In genomic region chr13:26050568-26051230, GRCh38 we compare ENCODE assay signal across 8 cellular contexts. TPM values are rescaled to one million over a fixed set of nuclear protein-coding genes. Genes with fewer than 3 reads are reported as not detected.
A peak's percentile ranks its signal among the peaks of the same experiment; 100 is the strongest.
DNase-seq lines count a peak whose midpoint lies in the region; ATAC-seq and TF ChIP-seq lines count a peak whose summit lies in the region.

No MANE protein-coding gene starts in this region.

- DNase-seq in DND-41 (no peak), NCI-H524 treated with DMSO at 0.1 percent for 48 hours (lab: John Stamatoyannopoulos, UW) (peak; percentile 51), cortex of kidney (lab: John Stamatoyannopoulos, UW) (no peak), dedifferentiated amniotic fluid mesenchymal stem cell (ENCODE audit: extremely low spot score) (no peak), GDM1 (lab: John Stamatoyannopoulos, UW) (no peak)

- H2AFZ ChIP-seq in DND-41 (ENCODE audit: low read depth, low read length): peak overlapping the region; percentile 13; the same call in 1 of the 2 replicates
- no peak overlapping the region for H2AFZ ChIP-seq in neuron (ENCODE audit: low read depth, low read length)

- H3K4me2 ChIP-seq in DND-41 (ENCODE audit: insufficient read depth, low read length): peak overlapping the region; percentile 90

- peaks cover 55% of the 10 kb centered on the region for H3K79me2 ChIP-seq in DND-41 (ENCODE audit: insufficient read depth, low read length)

- H3K4me1 ChIP-seq in DND-41 (ENCODE audit: insufficient read depth, low read length) (peaks cover 72% of the 10 kb centered on the region), ectodermal cell (ENCODE audit: control insufficient read depth, insufficient read depth, low read length) (no peaks in the 10 kb centered on the region), neuron (ENCODE audit: insufficient read depth, low read length) (peaks cover 7% of the 10 kb centered on the region)

- H3K27me3 ChIP-seq in DND-41 (ENCODE audit: insufficient read depth, low read length, poor library complexity) (no peaks in the 10 kb centered on the region), ectodermal cell (ENCODE audit: control insufficient read depth, insufficient read depth, low read length, poor library complexity, severe bottlenecking) (peaks cover 66% of the 10 kb centered on the region), neuron (ENCODE audit: insufficient read depth, low read length) (peaks cover 70% of the 10 kb centered on the region)

- H3K9me3 ChIP-seq in DND-41 (ENCODE audit: insufficient read depth, low read length, severe bottlenecking): no peaks in the 10 kb centered on the region
- H3K9me3 ChIP-seq in ectodermal cell (ENCODE audit: control insufficient read depth, low read length): no peaks in the 10 kb centered on the region
- no peaks in the 10 kb centered on the region for H3K9me3 ChIP-seq in neuron (ENCODE audit: low read length)

- WGBS in ectodermal cell, 2 experiments: 1% methylated on average over 82 of the region's 82 CpGs

- peak overlapping the region; percentile 39 to 67; a peak in 3 of 4 replicates for H3K4me3 ChIP-seq in DND-41 (ENCODE audit: low read depth in 1 of 2, low read length in 2 of 2)
- peak overlapping the region; percentile 61 for H3K4me3 ChIP-seq in ectodermal cell (ENCODE audit: insufficient read depth, low read depth, low read length)
- peak overlapping the region; percentile 10 for H3K4me3 ChIP-seq in neuron (ENCODE audit: low read length)

- H4K20me1 ChIP-seq in DND-41 (ENCODE audit: insufficient read depth, low read length): 0 out of 2 replicates have a peak, but pooled peaks cover 11% of the 10 kb centered on the region

- H3K27ac ChIP-seq in DND-41 (ENCODE audit: low read length) (peak overlapping the region; percentile 86), ectodermal cell (ENCODE audit: insufficient read depth, low read depth, low read length, poor library complexity, severe bottlenecking) (no peak overlapping the region)

- H3K36me3 ChIP-seq in DND-41 (ENCODE audit: insufficient read depth, low read length) (peaks cover 19% of the 10 kb centered on the region), ectodermal cell (ENCODE audit: control insufficient read depth, insufficient read depth, low read length) (peaks cover 9% of the 10 kb centered on the region), neuron (ENCODE audit: insufficient read depth, low read length) (no peaks in the 10 kb centered on the region)

- H3K9ac ChIP-seq in DND-41 (ENCODE audit: low read depth, low read length): peak overlapping the region; percentile 85

- ATAC-seq in DND-41 (ENCODE audit: insufficient read depth, low read depth) (no peak), GM21528 (IDR thresholded peaks at IDR 0.05; ENCODE audit: low FRiP score, unreplicated experiment) (no peak)

- no peak for TF ChIP-seq CTCF in DND-41 (IDR thresholded peaks at IDR 0.05; ENCODE audit: borderline replicate concordance, extremely low read depth, low read length, poor library complexity, severe bottlenecking)

RNA-seq across cellular contexts. Expression of gene SHISA2, which starts 1.1 kb away (rescaled TPM):
- polyA plus RNA-seq in ectodermal cell (2013, experiment 1 of 4): 63.9 TPM
- polyA plus RNA-seq in ectodermal cell (2013, experiment 2 of 4): 124 TPM
- 86.6 TPM for polyA plus RNA-seq in ectodermal cell (2013, experiment 3 of 4)
- polyA plus RNA-seq in ectodermal cell (2013, experiment 4 of 4): 101 TPM

Comparison
In these comparisons a context has a peak if more than half of its experiments do, and no peak if none do; other contexts are left out.
1. H3K4me3 ChIP-seq: peak in every context shown above with its lines; median percentile 61 in ectodermal cell; 53 in DND-41; 10 in neuron.